22 cellular contexts compared by ENCODE assay signal in the genomic region with DNA sequence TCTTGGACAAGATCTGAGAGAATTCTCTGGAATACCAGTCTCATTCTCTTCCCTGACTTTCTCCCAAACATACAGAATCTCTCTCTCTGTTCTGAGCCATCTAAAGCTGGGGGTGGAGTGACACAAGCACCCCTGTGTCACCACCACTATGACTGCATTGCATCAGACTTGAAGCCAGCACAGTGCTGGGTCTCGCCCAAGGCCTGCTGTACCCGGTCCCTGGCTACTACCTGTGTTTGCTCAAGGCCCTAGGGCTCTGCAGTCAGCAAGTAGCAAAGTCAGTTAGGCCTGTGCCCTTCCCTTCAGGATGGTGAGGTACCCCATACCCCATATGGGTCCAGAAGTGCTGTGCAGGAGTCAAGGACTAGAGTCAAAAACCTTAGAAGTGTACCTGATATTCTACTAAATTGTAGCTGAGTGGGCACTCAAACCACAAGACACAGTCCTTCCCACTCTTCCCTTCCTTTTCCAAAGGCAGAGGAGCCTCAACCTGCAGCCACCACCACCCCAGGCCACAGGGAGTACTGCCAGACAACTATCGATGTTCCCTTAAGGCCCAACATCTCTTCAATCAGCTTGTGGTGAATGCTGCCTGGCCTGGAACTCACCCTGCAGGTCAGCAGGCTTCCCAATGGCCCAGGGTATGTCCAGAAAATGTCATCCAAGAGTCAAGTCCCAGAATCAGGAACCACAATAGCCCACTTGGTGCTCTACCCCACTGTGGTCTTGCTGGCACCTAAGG. TPM values are rescaled to one million over a fixed set of nuclear protein-coding genes. Genes with fewer than 3 reads are reported as not detected.
"Had no signal": no experiment of that assay in that cellular context is flagged by ENCODE, and none has a peak within 500 bp of the region (broad histone marks: within the 10 kb centered on the region; RNA-seq: fewer than 3 reads in every experiment).

No MANE protein-coding gene starts in this region.

- H3K4me1 Mint-ChIP-seq: naive B cell had no signal

- H3K36me3 Mint-ChIP-seq: naive B cell had no signal

- H3K27me3 ChIP-seq: cardiac muscle cell, gastrocnemius medialis, heart right ventricle, sigmoid colon, testis, transverse colon had no signal

- ATAC-seq: gastrocnemius medialis, heart right ventricle, left ventricle myocardium superior, psoas muscle had no signal

- DNase-seq: gastrocnemius medialis; heart right ventricle; left ventricle myocardium superior; mesendoderm; naive B cell; psoas muscle; retina; sigmoid colon; stimulated activated CD4-positive, alpha-beta T cell treated with anti-CD3 and anti-CD28 coated beads, Interleukin-12 subunit alpha, Interleukin-12 subunit beta, amount 100 ng/mL, for 4 hours; testis; transverse colon had no signal

- H3K9me3 ChIP-seq: gastrocnemius medialis, psoas muscle, sigmoid colon, testis, transverse colon had no signal

- H3K36me3 ChIP-seq: cardiac muscle cell, gastrocnemius medialis, heart right ventricle, sigmoid colon, transverse colon had no signal

- H3K9me3 Mint-ChIP-seq: dendritic cell treated with granulocyte-macrophage colony-stimulating factor and Interleukin-4, amounts not matched to agents 40 ng/mL and 50 ng/mL, for 4 days; nephron; stimulated activated naive CD8-positive, alpha-beta T cell treated with anti-CD3 and anti-CD28 coated beads, Interleukin-15, Interleukin-2, amounts not matched to agents 100 ng/mL and 50 ng/mL, for 24 hours had no signal

- H3K27ac Mint-ChIP-seq: dendritic cell treated with granulocyte-macrophage colony-stimulating factor and Interleukin-4, amounts not matched to agents 40 ng/mL and 50 ng/mL, for 4 days; nephron; stimulated activated naive CD8-positive, alpha-beta T cell treated with anti-CD3 and anti-CD28 coated beads, Interleukin-15, Interleukin-2, amounts not matched to agents 100 ng/mL and 50 ng/mL, for 24 hours had no signal

- H3K4me3 ChIP-seq: cardiac muscle cell, gastrocnemius medialis, heart right ventricle, psoas muscle, sigmoid colon, skin epidermis, testis, transverse colon had no signal

- H3K27me3 Mint-ChIP-seq: dendritic cell treated with granulocyte-macrophage colony-stimulating factor and Interleukin-4, amounts not matched to agents 40 ng/mL and 50 ng/mL, for 4 days; naive B cell; stimulated activated naive CD8-positive, alpha-beta T cell treated with anti-CD3 and anti-CD28 coated beads, Interleukin-15, Interleukin-2, amounts not matched to agents 100 ng/mL and 50 ng/mL, for 24 hours had no signal

- H3K4me3 Mint-ChIP-seq: dendritic cell treated with granulocyte-macrophage colony-stimulating factor and Interleukin-4, amounts not matched to agents 40 ng/mL and 50 ng/mL, for 4 days; naive B cell; nephron; stimulated activated naive CD8-positive, alpha-beta T cell treated with anti-CD3 and anti-CD28 coated beads, Interleukin-15, Interleukin-2, amounts not matched to agents 100 ng/mL and 50 ng/mL, for 24 hours had no signal

- H3K4me1 ChIP-seq: gastrocnemius medialis, heart right ventricle, psoas muscle, sigmoid colon, testis, transverse colon had no signal

- H3K27ac ChIP-seq: cardiac muscle cell, gastrocnemius medialis, heart right ventricle, psoas muscle, sigmoid colon, skin epidermis, testis, transverse colon had no signal

RNA-seq across cellular contexts. Expression of a gene that starts 37.8 kb away (rescaled TPM):
- total RNA-seq: gastrocnemius medialis, heart right ventricle, left ventricle myocardium superior, lung microvascular endothelial cell, omental fat pad, psoas muscle, subcutaneous adipose tissue had no signal
- polyA plus RNA-seq: heart right ventricle, keratinocyte had no signal

RNA-seq across cellular contexts. Expression of a gene that starts 44.4 kb away (rescaled TPM):
- total RNA-seq: fibroblast of villous mesenchyme, left ventricle myocardium superior, lung microvascular endothelial cell, omental fat pad, subcutaneous adipose tissue, transverse colon, urinary bladder had no signal
